ENCODE assay signal across 9 cellular contexts in genomic region chr15:83067638-83067962, GRCh38. TPM values are rescaled to one million over a fixed set of nuclear protein-coding genes. Genes with fewer than 3 reads are reported as not detected.
A peak's percentile ranks its signal among the peaks of the same experiment; 100 is the strongest.
DNase-seq lines count a peak whose midpoint lies in the region; ATAC-seq and TF ChIP-seq lines count a peak whose summit lies in the region.
"Had no signal": no experiment of that assay in that cellular context is flagged by ENCODE, and none has a peak within 500 bp of the region (broad histone marks: within the 10 kb centered on the region; RNA-seq: fewer than 3 reads in every experiment).

No MANE protein-coding gene starts in this region.

- H3K4me1 ChIP-seq in heart left ventricle (peaks cover 0 to 41% (median 33%) of the 10 kb centered on the region in 12 donors), breast epithelium (peaks cover 0 to 3% of the 10 kb centered on the region in 2 donors), upper lobe of right lung (peaks cover 32% of the 10 kb centered on the region)

- H3K9me3 Mint-ChIP-seq in mesothelial cell of epicardium, result peaks cover 4% of the 10 kb centered on the region

- TF ChIP-seq POLR2A in heart left ventricle (IDR thresholded peaks at IDR 0.05) (no peak), breast epithelium (IDR thresholded peaks at IDR 0.05) (no peak)

- peak in 1 of 4 donors; percentile 39 for ATAC-seq in heart left ventricle
- ATAC-seq in upper lobe of right lung, result no peak

- H3K4me3 Mint-ChIP-seq in mesothelial cell of epicardium, result peak overlapping the region; percentile 76

- H3K9me3 ChIP-seq in heart left ventricle (peaks cover 0 to 7% (median 0%) of the 10 kb centered on the region in 12 donors), breast epithelium (peaks cover 0 to 5% of the 10 kb centered on the region in 2 donors), upper lobe of right lung (no peaks in the 10 kb centered on the region)

- DNase-seq in heart left ventricle, result no peak
- no peak for DNase-seq in cardiac septum (ENCODE audit: low spot score)
- DNase-seq in breast epithelium (ENCODE audit: low spot score in 2 of 2), result no peak
- no peak for DNase-seq in mesothelial cell of epicardium (ENCODE audit: low spot score in 2 of 2, unreplicated experiment in 2 of 2)
- DNase-seq in upper lobe of right lung, result no peak
- DNase-seq in COR-L47 (lab: John Stamatoyannopoulos, UW), result no peak
- no peak for DNase-seq in stimulated activated CD4-positive, alpha-beta T cell treated with anti-CD3 and anti-CD28 coated beads, Interleukin-2, amount 100 ng/mL, for 48 hours
- DNase-seq in occipital lobe (lab: John Stamatoyannopoulos, UW), result no peak

- peak overlapping the region; percentile 93 to 99 (median 98) for H3K27ac ChIP-seq in heart left ventricle
- peak overlapping the region; percentile 89 to 98 for H3K27ac ChIP-seq in breast epithelium
- H3K27ac ChIP-seq in upper lobe of right lung, result peak overlapping the region; percentile 98

- H3K27ac Mint-ChIP-seq in mesothelial cell of epicardium, result peak overlapping the region; percentile 77

- peaks cover 19% of the 10 kb centered on the region for H3K4me1 Mint-ChIP-seq in mesothelial cell of epicardium

- intact Hi-C loops in heart left ventricle (cut with DNase I) (loop anchor here (1.0 to 10.0 kb wide), 8 partner anchors 40 to 140 kb away; partner anchors contain the start of genes C15orf40 (in 8 of the 10), HDGFL3 (in 4 of the 10) and TM6SF1 (in 2 of the 10)), cardiac septum (cut with DNase I) (loop anchor here (1.0 to 5.0 kb wide), 4 partner anchors 40 to 260 kb away; partner anchors contain the start of genes C15orf40, FSD2, HDGFL3 and TM6SF1), breast epithelium (cut with DNase I; ENCODE audit: low total_unique reads) (no loop called here), upper lobe of right lung (cut with DNase I) (no loop called here)

- H3K27me3 ChIP-seq in heart left ventricle, result no peaks in the 10 kb centered on the region
- no peaks in the 10 kb centered on the region for H3K27me3 ChIP-seq in breast epithelium
- no peaks in the 10 kb centered on the region for H3K27me3 ChIP-seq in upper lobe of right lung

- TF ChIP-seq CTCF in heart left ventricle (IDR thresholded peaks at IDR 0.05) (no peak), breast epithelium (IDR thresholded peaks at IDR 0.05) (no peak), mesothelial cell of epicardium (IDR thresholded peaks at IDR 0.05; ENCODE audit: unreplicated experiment) (no peak), upper lobe of right lung (IDR thresholded peaks at IDR 0.05) (no peak)

- no peaks in the 10 kb centered on the region for H3K27me3 Mint-ChIP-seq in mesothelial cell of epicardium (ENCODE audit: low read depth)

- peaks cover 2% of the 10 kb centered on the region for H3K36me3 Mint-ChIP-seq in mesothelial cell of epicardium

- H3K4me3 ChIP-seq in heart left ventricle, result peak overlapping the region in 11 of 12 donors; percentile 70 to 96 (median 94)
- peak overlapping the region; percentile 93 to 100 (median 98) for H3K4me3 ChIP-seq in breast epithelium
- H3K4me3 ChIP-seq in upper lobe of right lung, result peak overlapping the region; percentile 97

- 40 to 60% (median 50%) methylated on average over 10 to 12 of the region's 12 CpGs for WGBS in heart left ventricle, 4 donors

- no peaks in the 10 kb centered on the region for H3K36me3 ChIP-seq in heart left ventricle
- H3K36me3 ChIP-seq in breast epithelium, result no peaks in the 10 kb centered on the region
- no peaks in the 10 kb centered on the region for H3K36me3 ChIP-seq in upper lobe of right lung

RNA-seq across cellular contexts. Expression of gene BTBD1, which starts 0.5 kb away (rescaled TPM):
- total RNA-seq in heart left ventricle (100 to 1,000 TPM; 109 to 192 (median 140) TPM), cardiac septum (128 TPM), breast epithelium (10 to 100 TPM; 71.1 to 88.8 (median 87.5) TPM), mesothelial cell of epicardium (33.4 to 37.4 TPM (median 35.0 TPM) in 3 replicates), upper lobe of right lung (44.6 TPM), occipital lobe (150 TPM)
- polyA plus RNA-seq in heart left ventricle, result 100 to 1,000 TPM in 1 of 2 donors, 10 to 100 TPM in 1; 15.2 to 103 TPM

RNA-seq across cellular contexts. Expression of gene TM6SF1, which starts 39.8 kb away (rescaled TPM):
- total RNA-seq in heart left ventricle (1 to 10 TPM; 2.6 to 9.4 (median 4.7) TPM), cardiac septum (2.8 TPM), breast epithelium (1 to 10 TPM; 6.4 to 8.5 (median 7.3) TPM), mesothelial cell of epicardium (not detected in 3 replicates), upper lobe of right lung (25.4 TPM), occipital lobe (20.1 TPM)
- polyA plus RNA-seq in heart left ventricle, result 1 to 10 TPM; 2.7 to 5.6 TPM
- total RNA-seq: HT1080 had no signal

RNA-seq across cellular contexts. Expression of gene C15orf40, which starts 56.2 kb away (rescaled TPM):
- 10 to 100 TPM in 5 of 9 donors, 1 to 10 TPM in 4; 6.0 to 17.0 (median 10.5) TPM for total RNA-seq in heart left ventricle
- polyA plus RNA-seq in heart left ventricle, result 1 to 10 TPM; 6.7 to 9.2 TPM
- total RNA-seq in cardiac septum, result 8.5 TPM
- 10 to 100 TPM; 10.2 to 26.8 (median 14.6) TPM for total RNA-seq in breast epithelium
- 15.8 to 21.2 TPM (median 18.4 TPM) in 3 replicates for total RNA-seq in mesothelial cell of epicardium
- 23.0 TPM for total RNA-seq in upper lobe of right lung
- total RNA-seq in occipital lobe, result 18.6 TPM

Comparison
In these comparisons a context has a peak if more than half of its experiments do, and no peak if none do; other contexts are left out.
1. intact Hi-C loops: an anchor here in heart left ventricle (1.0 to 10.0 kb wide) and cardiac septum (1.0 to 5.0 kb wide); none called in breast epithelium and upper lobe of right lung.